8 cellular contexts compared by ENCODE assay signal in genomic region chr14:93977790-93978581, GRCh38. TPM values are rescaled to one million over a fixed set of nuclear protein-coding genes. Genes with fewer than 3 reads are reported as not detected.
DNase-seq lines count a peak whose midpoint lies in the region; ATAC-seq and TF ChIP-seq lines count a peak whose summit lies in the region.

No MANE protein-coding gene starts in this region.

- H3K36me3 ChIP-seq in mucosa of descending colon (ENCODE audit: low read depth), result no peaks in the 10 kb centered on the region

- no peaks in the 10 kb centered on the region for H3K9me3 ChIP-seq in mucosa of descending colon

- intact Hi-C loops in mucosa of descending colon (cut with DNase I, micrococcal nuclease), result no loop called here

- H3K4me3 ChIP-seq in mucosa of descending colon, result no peak overlapping the region

- peak overlapping the region; percentile 97 for H3K27ac Mint-ChIP-seq in activated CD4-positive, alpha-beta memory T cell treated with anti-CD3 and anti-CD28 coated beads, Interleukin-2, amount 10 ng/mL, durations not matched to agents 7 days and 5 days

- no peaks in the 10 kb centered on the region for H3K27me3 Mint-ChIP-seq in activated CD4-positive, alpha-beta memory T cell treated with anti-CD3 and anti-CD28 coated beads, Interleukin-2, amount 10 ng/mL, durations not matched to agents 7 days and 5 days

- POLR2A ChIA-PET in activated CD4-positive, alpha-beta memory T cell treated with anti-CD3 and anti-CD28 coated beads, Interleukin-2, amount 10 ng/mL, durations not matched to agents 7 days and 5 days (lab: Charles Lee), result interaction anchor here (0.9 to 13.5 kb wide), 21 partner anchors 7 to 50 kb away, joined by 3 to 616 read pairs (median 4); partner anchors contain the start of gene CCDC197

- H3K4me3 Mint-ChIP-seq in activated CD4-positive, alpha-beta memory T cell treated with anti-CD3 and anti-CD28 coated beads, Interleukin-2, amount 10 ng/mL, durations not matched to agents 7 days and 5 days, result no peak overlapping the region

- TF ChIP-seq CTCF in mucosa of descending colon (IDR thresholded peaks at IDR 0.05), result no peak

- H3K9me3 Mint-ChIP-seq in activated CD4-positive, alpha-beta memory T cell treated with anti-CD3 and anti-CD28 coated beads, Interleukin-2, amount 10 ng/mL, durations not matched to agents 7 days and 5 days, result peaks cover 9% of the 10 kb centered on the region

- ATAC-seq in GM19043 (IDR thresholded peaks at IDR 0.05; ENCODE audit: low read depth, unreplicated experiment) (peak; percentile 49), HG03354 (IDR thresholded peaks at IDR 0.05; ENCODE audit: poor library complexity, severe bottlenecking, unreplicated experiment) (peak; percentile 69), mucosa of descending colon (peak; percentile 64), GM21360 (IDR thresholded peaks at IDR 0.05; ENCODE audit: unreplicated experiment) (no peak)

- CTCF ChIA-PET in activated CD4-positive, alpha-beta memory T cell treated with anti-CD3 and anti-CD28 coated beads, Interleukin-2, amount 10 ng/mL, durations not matched to agents 7 days and 5 days (lab: Charles Lee), result interaction anchor here (0.7 to 13.5 kb wide), 8 partner anchors 16 to 38 kb away, joined by 3 to 354 read pairs (median 8); no protein-coding TSS in a partner anchor

- DNase-seq in activated CD4-positive, alpha-beta memory T cell treated with anti-CD3 and anti-CD28 coated beads, Interleukin-2, amount 10 ng/mL, durations not matched to agents 7 days and 5 days, result peak; percentile 81
- peak in 2 of 3 donors; percentile 43 to 62 for DNase-seq in mucosa of descending colon
- DNase-seq in COR-L47 (lab: John Stamatoyannopoulos, UW), result no peak
- no peak for DNase-seq in hypothalamus (lab: John Stamatoyannopoulos, UW)
- no peak for DNase-seq in RKO (ENCODE audit: low spot score)

- H3K36me3 Mint-ChIP-seq in activated CD4-positive, alpha-beta memory T cell treated with anti-CD3 and anti-CD28 coated beads, Interleukin-2, amount 10 ng/mL, durations not matched to agents 7 days and 5 days (ENCODE audit: low read depth), result peaks cover 30% of the 10 kb centered on the region

- peaks cover 71% of the 10 kb centered on the region for H3K4me1 Mint-ChIP-seq in activated CD4-positive, alpha-beta memory T cell treated with anti-CD3 and anti-CD28 coated beads, Interleukin-2, amount 10 ng/mL, durations not matched to agents 7 days and 5 days

- H3K4me1 ChIP-seq in mucosa of descending colon (ENCODE audit: low read depth), result no peaks in the 10 kb centered on the region

RNA-seq across cellular contexts. Expression of gene ASB2, which starts 1.6 kb away (rescaled TPM):
- total RNA-seq in activated CD4-positive, alpha-beta memory T cell treated with anti-CD3 and anti-CD28 coated beads, Interleukin-2, amount 10 ng/mL, durations not matched to agents 7 days and 5 days, result 10 to 100 TPM; 93.9 to 99.3 TPM
- total RNA-seq in mucosa of descending colon, result 10 to 100 TPM in 1 of 3 donors, 1 to 10 TPM in 2; 5.2 to 89.1 (median 8.8) TPM

RNA-seq across cellular contexts. Expression of gene CCDC197, which starts 19.1 kb away (rescaled TPM):
- total RNA-seq in activated CD4-positive, alpha-beta memory T cell treated with anti-CD3 and anti-CD28 coated beads, Interleukin-2, amount 10 ng/mL, durations not matched to agents 7 days and 5 days, result under 1 TPM in 1 of 2 experiments, not detected in 1; 0.45 TPM
- total RNA-seq in mucosa of descending colon, result not detected

RNA-seq across cellular contexts. Expression of gene OTUB2, which starts 48.2 kb away (rescaled TPM):
- total RNA-seq in activated CD4-positive, alpha-beta memory T cell treated with anti-CD3 and anti-CD28 coated beads, Interleukin-2, amount 10 ng/mL, durations not matched to agents 7 days and 5 days, result 1 to 10 TPM; 7.3 to 7.9 TPM
- 1 to 10 TPM; 1.3 to 3.5 (median 1.4) TPM for total RNA-seq in mucosa of descending colon

RNA-seq across cellular contexts. Expression of gene FAM181A, which starts 50.8 kb away (rescaled TPM):
- not detected for total RNA-seq in activated CD4-positive, alpha-beta memory T cell treated with anti-CD3 and anti-CD28 coated beads, Interleukin-2, amount 10 ng/mL, durations not matched to agents 7 days and 5 days
- not detected for total RNA-seq in mucosa of descending colon

Comparison
In these comparisons a context has a peak if more than half of its experiments do, and no peak if none do; other contexts are left out.
1. DNase-seq: peak in activated CD4-positive, alpha-beta memory T cell treated with anti-CD3 and anti-CD28 coated beads, Interleukin-2, amount 10 ng/mL, durations not matched to agents 7 days and 5 days (single experiment) and mucosa of descending colon (2 of 3); none in COR-L47 (single experiment), hypothalamus (0 of 51) and RKO (single experiment).